12 cellular contexts compared by ENCODE assay signal in the genomic region with DNA sequence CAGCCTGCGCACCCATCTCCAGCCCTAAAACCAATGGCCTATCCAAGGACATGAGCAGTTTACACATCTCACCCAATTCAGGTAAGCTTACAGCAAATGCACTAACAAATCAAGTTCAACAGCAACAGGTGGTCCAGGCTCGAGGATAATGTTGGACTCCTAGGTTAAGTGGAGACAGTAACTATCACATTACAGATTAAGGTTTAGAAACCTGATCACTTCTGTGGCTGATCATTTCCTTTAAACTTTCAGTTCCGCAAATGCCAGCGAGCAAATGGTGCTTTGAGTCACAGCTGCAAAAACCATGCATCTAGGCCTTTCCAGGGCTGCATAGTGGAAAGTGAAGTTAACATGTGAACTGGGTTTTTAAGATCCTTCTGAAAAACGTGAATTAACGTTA.
A peak's percentile ranks its signal among the peaks of the same experiment; 100 is the strongest.
DNase-seq lines count a peak whose midpoint lies in the region; ATAC-seq and TF ChIP-seq lines count a peak whose summit lies in the region.
"Had no signal": no experiment of that assay in that cellular context is flagged by ENCODE, and none has a peak within 500 bp of the region (broad histone marks: within the 10 kb centered on the region; RNA-seq: fewer than 3 reads in every experiment).

No MANE protein-coding gene starts in this region.

- H3K27ac Mint-ChIP-seq in activated B cell treated with CpG ODN at 0.5 μM for 24 hours (no peak overlapping the region), endodermal cell (no peak overlapping the region)
- H3K27ac Mint-ChIP-seq: activated naive CD8-positive, alpha-beta T cell treated with anti-CD3 and anti-CD28 coated beads for 36 hours had no signal

- H3K27me3 Mint-ChIP-seq in activated B cell treated with CpG ODN at 0.5 μM for 24 hours (peaks cover 2% of the 10 kb centered on the region), endodermal cell (ENCODE audit: insufficient read depth) (peaks cover 27% of the 10 kb centered on the region)

- intact Hi-C loops in activated B cell treated with CpG ODN at 0.5 μM for 24 hours (cut with micrococcal nuclease), result no loop called here
- intact Hi-C loops in sciatic nerve (cut with DNase I), result no loop called here
- intact Hi-C loops in spleen (cut with DNase I; ENCODE audit: low total_unique reads), result no loop called here

- H3K27me3 ChIP-seq in endodermal cell (ENCODE audit: control insufficient read depth, insufficient read depth, low read length, poor library complexity, severe bottlenecking) (no peaks in the 10 kb centered on the region), spleen (replicated peaks in 1 of 7) (peaks cover 0 to 4% (median 0%) of the 10 kb centered on the region in 7 donors)

- TF ChIP-seq CTCF in activated B cell treated with CpG ODN at 0.5 μM for 24 hours (IDR thresholded peaks at IDR 0.05) (no peak), endodermal cell (conservative IDR thresholded peaks at IDR 0.05) (no peak), spleen (IDR thresholded peaks at IDR 0.05 in 8 of 11, conservative IDR thresholded peaks at IDR 0.05 in 3 of 11) (no peak)

- DNase-seq in activated B cell treated with CpG ODN at 0.5 μM for 24 hours (no peak), NCI-H69 (lab: John Stamatoyannopoulos, UW) (no peak), sciatic nerve (ENCODE audit: low spot score) (no peak), endodermal cell (no peak), spleen (no peak)
- DNase-seq: activated naive CD8-positive, alpha-beta T cell treated with anti-CD3 and anti-CD28 coated beads for 36 hours; mammary epithelial cell; NCI-H1694; trophoblast cell had no signal

- POLR2A ChIA-PET in activated B cell treated with CpG ODN at 0.5 μM for 24 hours (lab: Charles Lee), result no interaction called here

- H3K27ac ChIP-seq in endodermal cell (ENCODE audit: low read depth, low read length) (no peak overlapping the region), spleen (no peak overlapping the region)

- H3K4me3 Mint-ChIP-seq in activated B cell treated with CpG ODN at 0.5 μM for 24 hours (no peak overlapping the region), endodermal cell (no peak overlapping the region)
- H3K4me3 Mint-ChIP-seq: activated naive CD8-positive, alpha-beta T cell treated with anti-CD3 and anti-CD28 coated beads for 36 hours had no signal

- TF ChIP-seq POLR2A in spleen (IDR thresholded peaks at IDR 0.05), result no peak

- H3K4me3 ChIP-seq in endodermal cell (ENCODE audit: low read length), result no peak overlapping the region
- H3K4me3 ChIP-seq in spleen, result no peak overlapping the region

- H3K4me1 Mint-ChIP-seq in activated B cell treated with CpG ODN at 0.5 μM for 24 hours, result peaks cover 6% of the 10 kb centered on the region
- peaks cover 15% of the 10 kb centered on the region for H3K4me1 Mint-ChIP-seq in endodermal cell
- H3K4me1 Mint-ChIP-seq: activated naive CD8-positive, alpha-beta T cell treated with anti-CD3 and anti-CD28 coated beads for 36 hours had no signal

- WGBS in endodermal cell (ENCODE audit: insufficient coverage in 1 of 2, insufficient read length in 1 of 2), 2 experiments, result 91 to 93% methylated on average over 5 to 6 of the region's 6 CpGs
- WGBS in spleen, 5 donors, result 76 to 85% (median 80%) methylated on average over 6 of the region's 6 CpGs

- ATAC-seq in GM18870 (IDR thresholded peaks at IDR 0.05; ENCODE audit: unreplicated experiment) (peak; percentile 93), GM21528 (IDR thresholded peaks at IDR 0.05; ENCODE audit: low FRiP score, unreplicated experiment) (peak; percentile 87), HG03342 (IDR thresholded peaks at IDR 0.05; ENCODE audit: unreplicated experiment) (peak; percentile 69), activated B cell treated with CpG ODN at 0.5 μM for 24 hours (ENCODE audit: low read depth) (peak; percentile 28), sciatic nerve (no peak)

- H3K9me3 ChIP-seq in endodermal cell (ENCODE audit: control insufficient read depth, low read length) (no peaks in the 10 kb centered on the region), spleen (no peaks in the 10 kb centered on the region)

- H3K9me3 Mint-ChIP-seq in activated B cell treated with CpG ODN at 0.5 μM for 24 hours, result no peaks in the 10 kb centered on the region
- no peaks in the 10 kb centered on the region for H3K9me3 Mint-ChIP-seq in endodermal cell

- H3K36me3 ChIP-seq in endodermal cell (ENCODE audit: control insufficient read depth, insufficient read depth, low read length), result no peaks in the 10 kb centered on the region
- peaks cover 0 to 8% (median 0%) of the 10 kb centered on the region in 6 donors for H3K36me3 ChIP-seq in spleen

- H3K36me3 Mint-ChIP-seq in activated B cell treated with CpG ODN at 0.5 μM for 24 hours (ENCODE audit: low read depth), result no peaks in the 10 kb centered on the region
- peaks cover 14% of the 10 kb centered on the region for H3K36me3 Mint-ChIP-seq in endodermal cell (ENCODE audit: low read depth)
- H3K36me3 Mint-ChIP-seq: activated naive CD8-positive, alpha-beta T cell treated with anti-CD3 and anti-CD28 coated beads for 36 hours had no signal

- H3K9ac ChIP-seq in endodermal cell (ENCODE audit: extremely low read depth, low read length, poor library complexity, severe bottlenecking), result no peak overlapping the region

- H3K4me1 ChIP-seq in endodermal cell (ENCODE audit: control insufficient read depth, insufficient read depth, low read length) (peaks cover 3% of the 10 kb centered on the region), spleen (no peaks in the 10 kb centered on the region)

- CTCF ChIA-PET in activated B cell treated with CpG ODN at 0.5 μM for 24 hours (lab: Charles Lee), result no interaction called here
